12 cellular contexts compared by ENCODE assay signal in genomic region chr2:169462896-169463695, GRCh38. TPM values are rescaled to one million over a fixed set of nuclear protein-coding genes. Genes with fewer than 3 reads are reported as not detected.
DNase-seq lines count a peak whose midpoint lies in the region; ATAC-seq, FAIRE-seq and TF ChIP-seq lines count a peak whose summit lies in the region.
"Had no signal": no experiment of that assay in that cellular context is flagged by ENCODE, and none has a peak within 500 bp of the region (broad histone marks: within the 10 kb centered on the region; RNA-seq: fewer than 3 reads in every experiment).

No MANE protein-coding gene starts in this region.

- H3K4me1 ChIP-seq in HEK293 (ENCODE audit: control insufficient read depth, insufficient read depth, low read length) (peaks cover 2% of the 10 kb centered on the region; the same call in 1 of the 2 replicates), astrocyte (ENCODE audit: insufficient read depth, low read length) (peaks cover 6% of the 10 kb centered on the region)

- H2AFZ ChIP-seq in astrocyte (ENCODE audit: low read depth, low read length): no peak overlapping the region

- H3K9me3 Mint-ChIP-seq in astrocyte (ENCODE audit: unreplicated experiment): no peaks in the 10 kb centered on the region
- H3K9me3 Mint-ChIP-seq: activated naive CD4-positive, alpha-beta T cell treated with anti-CD3 and anti-CD28 coated beads, Interleukin-2, amount 50 U/mL, for 72 hours had no signal

- no peak for ATAC-seq in HG02571 (IDR thresholded peaks at IDR 0.05; ENCODE audit: unreplicated experiment)
- no peak for ATAC-seq in HG03039 (IDR thresholded peaks at IDR 0.05; ENCODE audit: unreplicated experiment)
- ATAC-seq in HG02938 (IDR thresholded peaks at IDR 0.05; ENCODE audit: unreplicated experiment): no peak

- CTCF ChIA-PET in AG04450 (lab: Charles Lee): interaction anchor here (1.2 to 3.0 kb wide), 3 partner anchors 11 to 65 kb away, joined by 4 to 36 read pairs (median 8); partner anchors contain the start of gene BBS5
- CTCF ChIA-PET in HEK293 (lab: Yijun Ruan, JAX): interaction anchor here (0.7 to 2.0 kb wide), 5 partner anchors 11 to 331 kb away, joined by 3 to 7 read pairs (median 3); partner anchors contain the start of gene BBS5

- H3K27me3 ChIP-seq in AG04450 (ENCODE audit: control insufficient read depth, insufficient read depth, low read length) (no peaks in the 10 kb centered on the region), astrocyte (ENCODE audit: insufficient read depth, low read length) (no peaks in the 10 kb centered on the region)

- no peaks in the 10 kb centered on the region for H4K20me1 ChIP-seq in astrocyte (ENCODE audit: insufficient read depth, low read length)

- no peak overlapping the region for H3K4me3 Mint-ChIP-seq in astrocyte (ENCODE audit: unreplicated experiment)

- peak overlapping the region; percentile 66 for H3K4me2 ChIP-seq in astrocyte (ENCODE audit: low read length)

- FAIRE-seq in astrocyte (lab: Jason Lieb, UNC): peak; percentile 87

- no peaks in the 10 kb centered on the region for H3K9me3 ChIP-seq in AG04450 (ENCODE audit: control insufficient read depth, insufficient read depth, low read length)
- no peaks in the 10 kb centered on the region for H3K9me3 ChIP-seq in HEK293 (ENCODE audit: control insufficient read depth, insufficient read depth, low read depth, low read length)
- no peaks in the 10 kb centered on the region for H3K9me3 ChIP-seq in astrocyte (ENCODE audit: insufficient read depth, low read depth, low read length)

- DNase-seq in AG04450 (ENCODE audit: low read depth, low spot score): peak; percentile 61
- DNase-seq in astrocyte (ENCODE audit: low read depth): peak; percentile 89
- peak; percentile 63 to 72 for DNase-seq in lung microvascular endothelial cell (ENCODE audit: low read depth in 2 of 2)
- no peak for DNase-seq in NCI-H524 treated with DMSO at 0.1 percent for 48 hours (lab: John Stamatoyannopoulos, UW)
- DNase-seq: left cardiac atrium had no signal

- peaks cover 2% of the 10 kb centered on the region for H3K4me1 Mint-ChIP-seq in astrocyte (ENCODE audit: low read depth, unreplicated experiment)

- no peak overlapping the region for H3K4me3 ChIP-seq in AG04450 (ENCODE audit: low read depth, low read length)
- no peak overlapping the region for H3K4me3 ChIP-seq in HEK293 (ENCODE audit: low read depth, low read length)
- H3K4me3 ChIP-seq in astrocyte (ENCODE audit: insufficient read depth, low read depth, low read length): no peak overlapping the region

- H3K9ac ChIP-seq in astrocyte (ENCODE audit: low read length): no peak overlapping the region

- H3K27ac ChIP-seq in AG04450 (ENCODE audit: low read depth, low read length) (peak overlapping the region; percentile 49), HEK293 (ENCODE audit: extremely low read depth, low read depth, low read length) (no peak overlapping the region), astrocyte (ENCODE audit: low read depth, low read length) (peak overlapping the region; percentile 28)
- H3K27ac ChIP-seq: epithelial cell of prostate had no signal

- POLR2A ChIA-PET in AG04450 (lab: Yijun Ruan, JAX): interaction anchor here (0.7 to 2.0 kb wide), 3 partner anchors 12 to 365 kb away, joined by 3 to 4 read pairs (median 3); partner anchors contain the start of gene UBR3
- POLR2A ChIA-PET in HEK293 (lab: Yijun Ruan, JAX): interaction anchor here (2.1 kb wide), 1 partner anchor 16 kb away, joined by 5 read pairs; the partner anchor contains the start of gene BBS5

- no peaks in the 10 kb centered on the region for H3K36me3 Mint-ChIP-seq in astrocyte (ENCODE audit: low read depth, unreplicated experiment)
- H3K36me3 Mint-ChIP-seq: activated naive CD4-positive, alpha-beta T cell treated with anti-CD3 and anti-CD28 coated beads, Interleukin-2, amount 50 U/mL, for 72 hours had no signal

- H3K27ac Mint-ChIP-seq in astrocyte (ENCODE audit: unreplicated experiment): no peak overlapping the region
- H3K27ac Mint-ChIP-seq: activated naive CD4-positive, alpha-beta T cell treated with anti-CD3 and anti-CD28 coated beads, Interleukin-2, amount 50 U/mL, for 72 hours; progenitor cell of endocrine pancreas had no signal

- H3K36me3 ChIP-seq in HEK293 (ENCODE audit: control insufficient read depth in 2 of 2, insufficient read depth in 1 of 2, low read length in 2 of 2) (no peaks in the 10 kb centered on the region), astrocyte (ENCODE audit: insufficient read depth, low read length) (no peaks in the 10 kb centered on the region)

- no peak for TF ChIP-seq CTCF in AG04450 (IDR thresholded peaks at IDR 0.05; ENCODE audit: low read depth, low read length)
- TF ChIP-seq CTCF in HEK293 (tag by site-specific recombination; IDR thresholded peaks at IDR 0.05): no peak
- no peak for TF ChIP-seq CTCF in astrocyte (IDR thresholded peaks at IDR 0.05; ENCODE audit: insufficient read depth, low read depth, low read length)

- no peaks in the 10 kb centered on the region for H3K79me2 ChIP-seq in astrocyte (ENCODE audit: insufficient read depth, low read length)

- no peaks in the 10 kb centered on the region for H3K27me3 Mint-ChIP-seq in astrocyte (ENCODE audit: low read depth, unreplicated experiment)
- H3K27me3 Mint-ChIP-seq: progenitor cell of endocrine pancreas had no signal

TF ChIP-seq in HEK293, 187 proteins besides CTCF, POLR2A, EP300 and RAD21:
- TF ChIP-seq ZSCAN30 (tag by site-specific recombination; IDR thresholded peaks at IDR 0.05) (peak; percentile 88), ZNF600 (tag by site-specific recombination; IDR thresholded peaks at IDR 0.05) (peak; percentile 37; the same call in 1 of the 2 replicates), OVOL3 (tag by site-specific recombination; IDR thresholded peaks at IDR 0.05) (0 out of 2 replicates have a peak, but pooled peaks have one; percentile 29), KLF7 (tag by site-specific recombination; IDR thresholded peaks at IDR 0.05; ENCODE audit: borderline replicate concordance) (no peak), PRDM6 (tag by site-specific recombination; IDR thresholded peaks at IDR 0.05) (peak; percentile 85), OSR2 (tag by site-specific recombination; IDR thresholded peaks at IDR 0.05) (peak; percentile 24; the same call in 1 of the 2 replicates), MZF1 (tag by site-specific recombination; IDR thresholded peaks at IDR 0.05; ENCODE audit: borderline replicate concordance) (peak; percentile 28; the same call in 1 of the 2 replicates), ZNF362 (tag by site-specific recombination; IDR thresholded peaks at IDR 0.05) (no peak), YY1 (tag by site-specific recombination; IDR thresholded peaks at IDR 0.05) (no peak), WT1 (tag by site-specific recombination; IDR thresholded peaks at IDR 0.05) (peak; percentile 50; the same call in 1 of the 2 replicates), ZBTB17 (tag by site-specific recombination; IDR thresholded peaks at IDR 0.05) (peak; percentile 66)

RNA-seq across cellular contexts. Expression of gene BBS5, which starts 16.2 kb away (rescaled TPM):
- 2.0 and 2.1 TPM in 2 replicates for polyA plus RNA-seq in AG04450 (2011; rRNA removed)
- polyA minus RNA-seq in AG04450 (2011; rRNA and poly(A)+ RNA removed): 4.5 and 5.8 TPM in 2 replicates
- total RNA-seq in astrocyte (3.9 and 4.0 TPM in 2 replicates), lung microvascular endothelial cell (0.99 and 1.3 TPM in 2 replicates)

RNA-seq across cellular contexts. Expression of gene KLHL41, which starts 46.4 kb away (rescaled TPM):
- polyA plus RNA-seq in AG04450 (2011; rRNA removed): 0.22 and 0.26 TPM in 2 replicates
- polyA minus RNA-seq in AG04450 (2011; rRNA and poly(A)+ RNA removed): 0.13 and 0.14 TPM in 2 replicates
- total RNA-seq in astrocyte (not detected in 2 replicates), lung microvascular endothelial cell (under 0.01 and 0.20 TPM in 2 replicates)
- total RNA-seq: activated naive CD4-positive, alpha-beta T cell treated with anti-CD3 and anti-CD28 coated beads, Interleukin-2, amount 50 U/mL, for 72 hours had no signal
